ENCODE assay signal across 26 cellular contexts in the genomic region with DNA sequence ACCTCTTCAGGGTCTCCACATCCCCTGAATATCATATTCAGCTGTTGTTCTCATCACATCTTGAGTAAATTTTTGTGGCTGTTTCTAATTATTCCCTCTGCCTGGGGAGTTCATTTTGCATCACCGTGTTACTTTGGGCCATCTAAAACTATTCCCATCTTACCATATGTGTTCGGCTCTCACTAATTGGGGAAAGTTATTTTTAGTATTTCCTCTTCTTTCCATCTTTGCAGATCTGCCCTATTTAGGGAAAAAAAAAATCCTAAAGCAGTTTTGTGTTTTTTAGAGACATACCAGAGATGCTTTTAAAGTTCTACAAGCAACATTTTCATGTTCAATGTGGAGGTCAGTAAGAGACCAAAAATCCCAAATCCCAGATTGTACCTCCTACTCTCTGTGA.
DNase-seq lines count a peak whose midpoint lies in the region; ATAC-seq and TF ChIP-seq lines count a peak whose summit lies in the region.
"Had no signal": no experiment of that assay in that cellular context is flagged by ENCODE, and none has a peak within 500 bp of the region (broad histone marks: within the 10 kb centered on the region; RNA-seq: fewer than 3 reads in every experiment).

No MANE protein-coding gene starts in this region.

- no peaks in the 10 kb centered on the region for H3K79me2 ChIP-seq in neural progenitor cell (ENCODE audit: low read depth)

- WGBS in heart right ventricle, 2 donors = 54 to 63% methylated on average over 2 of the region's 2 CpGs

- TF ChIP-seq CTCF in AG04449 (IDR thresholded peaks at IDR 0.05; ENCODE audit: insufficient read depth, low read length, missing control alignments) = no peak
- TF ChIP-seq CTCF in chondrocyte (IDR thresholded peaks at IDR 0.05) = no peak
- no peak for TF ChIP-seq CTCF in neural progenitor cell (IDR thresholded peaks at IDR 0.05)
- TF ChIP-seq CTCF in heart right ventricle (IDR thresholded peaks at IDR 0.05) = no peak
- TF ChIP-seq CTCF in natural killer cell (IDR thresholded peaks at IDR 0.05) = no peak

- H3K4me2 ChIP-seq in neural progenitor cell = no peak overlapping the region
- H3K4me2 ChIP-seq: A549, PC-9 had no signal

- H3K27me3 ChIP-seq in neural progenitor cell = no peaks in the 10 kb centered on the region
- no peaks in the 10 kb centered on the region for H3K27me3 ChIP-seq in heart right ventricle
- H3K27me3 ChIP-seq: dorsolateral prefrontal cortex, foreskin keratinocyte had no signal

- peak overlapping the region; percentile 29 for H3K27ac Mint-ChIP-seq in chondrocyte (ENCODE audit: unreplicated experiment)
- peak overlapping the region; percentile 10 for H3K27ac Mint-ChIP-seq in neural progenitor cell
- H3K27ac Mint-ChIP-seq in natural killer cell = no peak overlapping the region
- H3K27ac Mint-ChIP-seq: activated naive CD8-positive, alpha-beta T cell treated with anti-CD3 and anti-CD28 coated beads for 36 hours had no signal

- CTCF ChIA-PET in AG04449 (lab: Yijun Ruan, JAX) = interaction anchor here (0.8 to 10.1 kb wide), 7 partner anchors 8 to 526 kb away, joined by 3 to 133 read pairs (median 7); no protein-coding TSS in a partner anchor

- H3K27me3 Mint-ChIP-seq in chondrocyte (ENCODE audit: low read depth) = no peaks in the 10 kb centered on the region
- no peaks in the 10 kb centered on the region for H3K27me3 Mint-ChIP-seq in neural progenitor cell (ENCODE audit: insufficient read depth, low read depth)
- H3K27me3 Mint-ChIP-seq in natural killer cell (ENCODE audit: low read depth in 2 of 2) = peaks cover 15 to 39% of the 10 kb centered on the region in 2 donors

- H3K9ac ChIP-seq in neural progenitor cell = no peak overlapping the region

- H4K20me1 ChIP-seq in neural progenitor cell (ENCODE audit: low read depth) = no peaks in the 10 kb centered on the region

- H2AFZ ChIP-seq in neural progenitor cell (replicated peaks) = no peak overlapping the region
- H2AFZ ChIP-seq: PC-9 had no signal

- intact Hi-C loops in heart right ventricle (cut with DNase I) (loop anchor here in 2 of 10 donors (5.0 to 10.0 kb wide), 2 partner anchors 56 to 64 kb away; no protein-coding TSS in a partner anchor), posterior vena cava (cut with DNase I) (no loop called here), natural killer cell (cut with micrococcal nuclease) (no loop called here)

- H3K4me3 Mint-ChIP-seq in chondrocyte (ENCODE audit: unreplicated experiment) (no peak overlapping the region), neural progenitor cell (no peak overlapping the region), natural killer cell (no peak overlapping the region)
- H3K4me3 Mint-ChIP-seq: activated naive CD8-positive, alpha-beta T cell treated with anti-CD3 and anti-CD28 coated beads for 36 hours; IgD-negative memory B cell had no signal

- no peaks in the 10 kb centered on the region for H3F3A ChIP-seq in neural progenitor cell (ENCODE audit: low read depth)

- no peaks in the 10 kb centered on the region for H3K36me3 Mint-ChIP-seq in chondrocyte (ENCODE audit: low read depth)
- H3K36me3 Mint-ChIP-seq in neural progenitor cell = no peaks in the 10 kb centered on the region
- no peaks in the 10 kb centered on the region for H3K36me3 Mint-ChIP-seq in natural killer cell
- H3K36me3 Mint-ChIP-seq: activated naive CD8-positive, alpha-beta T cell treated with anti-CD3 and anti-CD28 coated beads for 36 hours had no signal

- POLR2A ChIA-PET in AG04449 (lab: Yijun Ruan, JAX) = no interaction called here

- H3K9me3 ChIP-seq in neural progenitor cell (ENCODE audit: low read depth) (no peaks in the 10 kb centered on the region), heart right ventricle (no peaks in the 10 kb centered on the region)
- H3K9me3 ChIP-seq: A549 had no signal

- H3K36me3 ChIP-seq in neural progenitor cell = no peaks in the 10 kb centered on the region
- H3K36me3 ChIP-seq in heart right ventricle = no peaks in the 10 kb centered on the region
- H3K36me3 ChIP-seq: WERI-Rb-1 had no signal

- H3K4me3 ChIP-seq in AG04449 (ENCODE audit: low read depth, low read length) (no peak overlapping the region), neural progenitor cell (no peak overlapping the region), heart right ventricle (no peak overlapping the region)
- H3K4me3 ChIP-seq: A549, dorsolateral prefrontal cortex, PC-9 had no signal

- H3K4me1 ChIP-seq in neural progenitor cell (peaks cover 8% of the 10 kb centered on the region), heart right ventricle (peaks cover 0 to 13% (median 0%) of the 10 kb centered on the region in 9 donors)

- no peak for ATAC-seq in heart right ventricle
- no peak for ATAC-seq in natural killer cell
- ATAC-seq: A549, foreskin keratinocyte had no signal

- H3K4me1 Mint-ChIP-seq in chondrocyte (ENCODE audit: low read depth) = peaks cover 38% of the 10 kb centered on the region
- peaks cover 15% of the 10 kb centered on the region for H3K4me1 Mint-ChIP-seq in neural progenitor cell
- no peaks in the 10 kb centered on the region for H3K4me1 Mint-ChIP-seq in natural killer cell

- H3K27ac ChIP-seq in neural progenitor cell = no peak overlapping the region
- peak overlapping the region in 1 of 10 donors; percentile 13 for H3K27ac ChIP-seq in heart right ventricle
- H3K27ac ChIP-seq: foreskin keratinocyte, PC-9, WERI-Rb-1 had no signal

- DNase-seq in AG04449 (ENCODE audit: low read depth, low spot score) (peak; percentile 49), GM04503 (ENCODE audit: low read depth) (peak; percentile 70), chondrocyte (ENCODE audit: low spot score) (no peak), neural progenitor cell (ENCODE audit: low spot score) (no peak), heart right ventricle (no peak), posterior vena cava (ENCODE audit: low spot score) (no peak), natural killer cell (no peak), T-helper 9 cell (no peak)
- DNase-seq: activated CD4-positive, alpha-beta T cell treated with anti-CD3 and anti-CD28 coated beads for 48 hours; activated effector memory CD4-positive, alpha-beta T cell treated with anti-CD3 and anti-CD28 coated beads, Interleukin-2, amount 50 U/mL, for 16 hours; activated naive CD8-positive, alpha-beta T cell treated with anti-CD3 and anti-CD28 coated beads for 36 hours; activated T-cell treated with anti-CD3 and anti-CD28 coated beads, Interleukin-2, amount 50 U/mL, for 1 hour; Calu3; foreskin keratinocyte; left colon; NCI-H1092; NCI-H1694 treated with DMSO at 0.1 percent for 48 hours; NCI-H2171; NCI-H510A; PC-9; stimulated activated CD4-positive, alpha-beta T cell treated with anti-CD3 and anti-CD28 coated beads, Interleukin-4, amount 100 ng/mL, for 1 hour; trophoblast cell; WERI-Rb-1 had no signal

- H3K9me3 Mint-ChIP-seq in chondrocyte (ENCODE audit: low read depth) (no peaks in the 10 kb centered on the region), neural progenitor cell (no peaks in the 10 kb centered on the region), natural killer cell (no peaks in the 10 kb centered on the region)
- H3K9me3 Mint-ChIP-seq: activated naive CD8-positive, alpha-beta T cell treated with anti-CD3 and anti-CD28 coated beads for 36 hours; IgD-negative memory B cell had no signal

Comparison
In these comparisons a context has a peak if more than half of its experiments do, and no peak if none do; other contexts are left out.
1. DNase-seq: peak in AG04449 (single experiment) and GM04503 (single experiment); none in chondrocyte (single experiment), neural progenitor cell (single experiment), heart right ventricle (0 of 2), posterior vena cava (single experiment), natural killer cell (single experiment) and T-helper 9 cell (single experiment).
2. H3K27ac Mint-ChIP-seq: peak in chondrocyte (single experiment) and neural progenitor cell (single experiment); none in natural killer cell (0 of 2).